Comparison of ENCODE assay signal across 12 cellular contexts in the genomic region with DNA sequence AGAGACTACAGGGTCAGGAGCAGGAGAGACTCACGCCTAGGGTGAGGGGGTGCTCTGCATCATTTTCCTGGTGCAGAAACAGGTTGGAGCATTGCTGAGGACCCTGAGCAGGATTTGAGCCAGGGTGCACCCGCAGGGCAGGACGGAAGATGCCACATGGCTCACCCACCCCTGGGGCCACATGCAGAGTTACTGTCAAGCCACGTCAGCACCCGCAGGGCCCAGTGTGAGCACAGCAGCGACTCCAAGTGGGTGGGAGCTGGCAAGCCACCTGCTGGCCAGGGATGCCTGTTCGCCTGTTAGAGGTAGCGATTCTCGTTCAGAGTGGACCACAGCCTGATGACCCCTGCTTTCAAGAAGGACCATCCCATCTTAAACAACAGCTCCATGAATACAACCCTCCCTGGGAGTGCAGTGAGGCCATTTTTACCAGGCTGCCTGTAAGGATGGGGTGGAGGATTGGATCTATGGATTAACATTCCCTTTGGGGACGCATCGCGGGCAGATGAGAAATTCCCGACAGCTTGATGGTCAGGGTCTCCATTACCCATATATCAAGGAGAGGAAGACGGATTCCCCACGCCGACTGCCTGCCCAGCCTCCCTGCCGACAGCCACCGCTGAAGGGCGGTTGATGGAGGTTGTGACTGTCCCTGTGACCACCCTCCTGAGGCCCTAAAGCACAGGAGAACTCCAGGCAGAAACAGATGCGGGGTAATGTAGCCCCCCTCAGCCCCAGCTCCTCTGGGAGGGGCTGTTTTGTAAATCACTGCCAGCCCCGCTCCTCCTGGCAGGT.
DNase-seq lines count a peak whose midpoint lies in the region; ATAC-seq, FAIRE-seq and TF ChIP-seq lines count a peak whose summit lies in the region.
"Had no signal": no experiment of that assay in that cellular context is flagged by ENCODE, and none has a peak within 500 bp of the region (broad histone marks: within the 10 kb centered on the region; RNA-seq: fewer than 3 reads in every experiment).

No MANE protein-coding gene starts in this region.

- H3K36me3 ChIP-seq in heart left ventricle (no peaks in the 10 kb centered on the region), left ventricle myocardium inferior (no peaks in the 10 kb centered on the region), OCI-LY7 (ENCODE audit: insufficient read depth, low read length) (no peaks in the 10 kb centered on the region), endodermal cell (ENCODE audit: control insufficient read depth, insufficient read depth, low read length) (no peaks in the 10 kb centered on the region)
- H3K36me3 ChIP-seq: colonic mucosa, vagina had no signal

- DNase-seq in heart left ventricle: peak in 4 of 5 donors; percentile 12 to 37 (median 18)
- no peak for DNase-seq in left ventricle myocardium inferior
- peak; percentile 7 for DNase-seq in OCI-LY7 (ENCODE audit: low spot score)
- peak; percentile 66 for DNase-seq in endodermal cell
- no peak for DNase-seq in urothelium cell line (ENCODE audit: low spot score)
- DNase-seq in stimulated activated CD4-positive, alpha-beta T cell treated with anti-CD3 and anti-CD28 coated beads, Interleukin-4, amount 100 ng/mL, for 4 hours: no peak
- DNase-seq: activated gamma-delta T cell; CD4-positive, CD25-positive, alpha-beta regulatory T cell; colonic mucosa had no signal

- POLR2A ChIA-PET in OCI-LY7 (lab: Charles Lee): no interaction called here

- intact Hi-C loops in heart left ventricle (cut with DNase I): no loop called here
- intact Hi-C loops in left ventricle myocardium inferior (cut with micrococcal nuclease): no loop called here
- intact Hi-C loops in OCI-LY7 (cut with micrococcal nuclease; ENCODE audit: unreplicated experiment): no loop called here

- CTCF ChIA-PET in OCI-LY7 (lab: Charles Lee; ENCODE audit: unreplicated experiment): no interaction called here

- WGBS in heart left ventricle, 4 donors: 80 to 87% (median 85%) methylated on average over 14 to 21 of the region's 21 CpGs
- 93 to 96% methylated on average over 6 to 21 of the region's 21 CpGs for WGBS in endodermal cell (ENCODE audit: insufficient coverage in 1 of 2, insufficient read length in 1 of 2), 2 experiments

- H3K27ac ChIP-seq in heart left ventricle: no peak overlapping the region
- no peak overlapping the region for H3K27ac ChIP-seq in left ventricle myocardium inferior (replicated peaks)
- no peak overlapping the region for H3K27ac ChIP-seq in OCI-LY7 (ENCODE audit: low read depth, low read length, poor library complexity, severe bottlenecking)
- no peak overlapping the region for H3K27ac ChIP-seq in endodermal cell (ENCODE audit: low read depth, low read length)
- H3K27ac ChIP-seq: colonic mucosa, vagina had no signal

- no peak overlapping the region for H3K9ac ChIP-seq in endodermal cell (ENCODE audit: extremely low read depth, low read length, poor library complexity, severe bottlenecking)

- TF ChIP-seq CTCF in heart left ventricle (IDR thresholded peaks at IDR 0.05) (no peak), left ventricle myocardium inferior (IDR thresholded peaks at IDR 0.05; ENCODE audit: borderline replicate concordance) (no peak), OCI-LY7 (conservative IDR thresholded peaks at IDR 0.05; ENCODE audit: low read length) (peak; percentile 42), endodermal cell (conservative IDR thresholded peaks at IDR 0.05) (peak; percentile 57)

- no peak for TF ChIP-seq POLR2A in heart left ventricle (IDR thresholded peaks at IDR 0.05)

- no peaks in the 10 kb centered on the region for H4K20me1 ChIP-seq in OCI-LY7 (ENCODE audit: insufficient read depth, low read length)

- H3K4me1 ChIP-seq in heart left ventricle (no peaks in the 10 kb centered on the region), left ventricle myocardium inferior (no peaks in the 10 kb centered on the region), OCI-LY7 (ENCODE audit: insufficient read depth, low read length, poor library complexity, severe bottlenecking) (no peaks in the 10 kb centered on the region), endodermal cell (ENCODE audit: control insufficient read depth, insufficient read depth, low read length) (no peaks in the 10 kb centered on the region)
- H3K4me1 ChIP-seq: colonic mucosa, vagina had no signal

- no peak overlapping the region for H2AFZ ChIP-seq in OCI-LY7 (ENCODE audit: low read length)

- ATAC-seq in heart left ventricle (no peak), HG03457 (IDR thresholded peaks at IDR 0.05; ENCODE audit: unreplicated experiment) (no peak), HG02884 (IDR thresholded peaks at IDR 0.05; ENCODE audit: unreplicated experiment) (no peak)

- H3K9me3 Mint-ChIP-seq in endodermal cell: no peaks in the 10 kb centered on the region

- FAIRE-seq in urothelium cell line (lab: Jason Lieb, UNC): peak; percentile 93

- no TSS peak for BruUV-seq in OCI-LY7 (replicated peaks; lab: Mats Ljungman, UMichigan)

- H3K9me3 ChIP-seq in heart left ventricle (no peaks in the 10 kb centered on the region), left ventricle myocardium inferior (replicated peaks) (no peaks in the 10 kb centered on the region), OCI-LY7 (ENCODE audit: low read length) (no peaks in the 10 kb centered on the region), endodermal cell (ENCODE audit: control insufficient read depth, low read length) (no peaks in the 10 kb centered on the region)
- H3K9me3 ChIP-seq: colonic mucosa, vagina had no signal

- H3K4me3 ChIP-seq in heart left ventricle: no peak overlapping the region
- H3K4me3 ChIP-seq in left ventricle myocardium inferior: no peak overlapping the region
- H3K4me3 ChIP-seq in OCI-LY7 (ENCODE audit: low read depth, low read length, poor library complexity, severe bottlenecking): no peak overlapping the region
- H3K4me3 ChIP-seq in endodermal cell (ENCODE audit: low read length): no peak overlapping the region
- H3K4me3 ChIP-seq: colonic mucosa, vagina had no signal

- no peaks in the 10 kb centered on the region for H3K79me2 ChIP-seq in OCI-LY7 (ENCODE audit: insufficient read depth, low read depth, low read length)

- no peak overlapping the region for H3K4me3 Mint-ChIP-seq in endodermal cell
- H3K4me3 Mint-ChIP-seq: CD4-positive, CD25-positive, alpha-beta regulatory T cell had no signal

- H3K4me1 Mint-ChIP-seq in endodermal cell: no peaks in the 10 kb centered on the region
- H3K4me1 Mint-ChIP-seq: CD4-positive, CD25-positive, alpha-beta regulatory T cell had no signal

- H3K27me3 ChIP-seq in heart left ventricle (peaks cover 0 to 8% (median 0%) of the 10 kb centered on the region in 9 donors), left ventricle myocardium inferior (ENCODE audit: low read depth) (peaks cover 18% of the 10 kb centered on the region), endodermal cell (ENCODE audit: control insufficient read depth, insufficient read depth, low read length, poor library complexity, severe bottlenecking) (no peaks in the 10 kb centered on the region)
- H3K27me3 ChIP-seq: colonic mucosa, vagina had no signal

- H3K27ac Mint-ChIP-seq in endodermal cell: no peak overlapping the region

- H3K27me3 Mint-ChIP-seq in endodermal cell (ENCODE audit: insufficient read depth): no peaks in the 10 kb centered on the region
- H3K27me3 Mint-ChIP-seq: CD4-positive, CD25-positive, alpha-beta regulatory T cell had no signal

- H3K9me2 ChIP-seq in OCI-LY7 (ENCODE audit: insufficient read depth, low read length): no peaks in the 10 kb centered on the region

- no peaks in the 10 kb centered on the region for H3K36me3 Mint-ChIP-seq in endodermal cell (ENCODE audit: low read depth)
- H3K36me3 Mint-ChIP-seq: CD4-positive, CD25-positive, alpha-beta regulatory T cell had no signal

- no peak overlapping the region for H3K4me2 ChIP-seq in OCI-LY7 (ENCODE audit: low read length)

Comparison
In these comparisons a context has a peak if more than half of its experiments do, and no peak if none do; other contexts are left out.
1. DNase-seq: peak in heart left ventricle (4 of 5), OCI-LY7 (single experiment) and endodermal cell (single experiment); none in left ventricle myocardium inferior (single experiment), urothelium cell line (single experiment) and stimulated activated CD4-positive, alpha-beta T cell treated with anti-CD3 and anti-CD28 coated beads, Interleukin-4, amount 100 ng/mL, for 4 hours (0 of 2).
2. CTCF ChIP-seq: peak in OCI-LY7 (single experiment) and endodermal cell (single experiment); none in heart left ventricle (0 of 12) and left ventricle myocardium inferior (single experiment).